In genomic region chr21:13980115-13980662, GRCh38 we compare ENCODE assay signal across 8 cellular contexts.
DNase-seq lines count a peak whose midpoint lies in the region; ATAC-seq and TF ChIP-seq lines count a peak whose summit lies in the region.
"Not testable (repeated sequence)": the region's sequence is repeated elsewhere in the genome, so short reads cannot be mapped to it uniquely, and the experiment has no call there.

No MANE protein-coding gene starts in this region.

- DNase-seq in GM13976 (ENCODE audit: low spot score) (peak; percentile 43), LNCaP clone FGC (ENCODE audit: low read depth) (peak; percentile 35), SK-N-DZ (ENCODE audit: low spot score) (peak; percentile 87), head of caudate nucleus (peak in 37 of 42 donors; percentile 9 to 87 (median 60))
- DNase-seq in activated gamma-delta T cell treated with anti-CD3 and anti-CD28 coated beads, Interleukin-2, amount 50 U/mL, for 16 hours (ENCODE audit: low read depth) = peak; percentile 39
- DNase-seq in tibial nerve (ENCODE audit: low spot score in 2 of 2) = not testable (repeated sequence)

- not testable (repeated sequence) for TF ChIP-seq CTCF in GM13976 (IDR thresholded peaks at IDR 0.05; ENCODE audit: borderline replicate concordance, control extremely low read depth, extremely low read depth, insufficient read depth, missing control alignments)
- TF ChIP-seq CTCF in LNCaP clone FGC (IDR thresholded peaks at IDR 0.05; ENCODE audit: control insufficient read depth, extremely low read depth, insufficient read depth) = peak; percentile 50
- TF ChIP-seq CTCF in tibial nerve (IDR thresholded peaks at IDR 0.05) = peak in 2 of 5 experiments; percentile 28 to 45

- not testable (repeated sequence) for H3K36me3 ChIP-seq in rectal smooth muscle tissue (ENCODE audit: control insufficient read depth, insufficient read depth, low read length); tibial nerve

- ATAC-seq in HG02588 (IDR thresholded peaks at IDR 0.05; ENCODE audit: unreplicated experiment) = peak; percentile 93

- 12 to 33% methylated on average over 28 to 29 of the region's 42 CpGs for WGBS in tibial nerve, 2 donors

- H3K27me3 ChIP-seq in rectal smooth muscle tissue (ENCODE audit: control insufficient read depth, insufficient read depth, low read length); tibial nerve: not testable (repeated sequence)

- H3K9me3 ChIP-seq in tibial nerve = not testable (repeated sequence)

- intact Hi-C loops in head of caudate nucleus (cut with DNase I) = not testable (repeated sequence)

- not testable (repeated sequence) for TF ChIP-seq POLR2A in tibial nerve (IDR thresholded peaks at IDR 0.05)

- TF ChIP-seq EP300 in tibial nerve (IDR thresholded peaks at IDR 0.05) = not testable (repeated sequence)

- in situ Hi-C loops in GM13976 (cut with MboI; ENCODE audit: low sequenced_read_pairs, unreplicated experiment) = not testable (repeated sequence)

- peak overlapping the region; percentile 31 for H3K4me3 ChIP-seq in LNCaP clone FGC (ENCODE audit: low read depth, low read length)
- H3K4me3 ChIP-seq in rectal smooth muscle tissue (ENCODE audit: low read length) = peak overlapping the region; percentile 65
- H3K4me3 ChIP-seq in tibial nerve = peak overlapping the region in 3 of 4 donors; percentile 26 to 55 (median 39)

- not testable (repeated sequence) for H3K9ac ChIP-seq in rectal smooth muscle tissue (ENCODE audit: low read length)

- not testable (repeated sequence) for H3K27ac ChIP-seq in rectal smooth muscle tissue (ENCODE audit: low read depth, low read length)
- peak overlapping the region in 1 of 4 donors; percentile 15 for H3K27ac ChIP-seq in tibial nerve

- H3K4me1 ChIP-seq in rectal smooth muscle tissue (ENCODE audit: control insufficient read depth, insufficient read depth, low read length); tibial nerve: not testable (repeated sequence)
